ENCODE assay signal across 17 cellular contexts in the genomic region with DNA sequence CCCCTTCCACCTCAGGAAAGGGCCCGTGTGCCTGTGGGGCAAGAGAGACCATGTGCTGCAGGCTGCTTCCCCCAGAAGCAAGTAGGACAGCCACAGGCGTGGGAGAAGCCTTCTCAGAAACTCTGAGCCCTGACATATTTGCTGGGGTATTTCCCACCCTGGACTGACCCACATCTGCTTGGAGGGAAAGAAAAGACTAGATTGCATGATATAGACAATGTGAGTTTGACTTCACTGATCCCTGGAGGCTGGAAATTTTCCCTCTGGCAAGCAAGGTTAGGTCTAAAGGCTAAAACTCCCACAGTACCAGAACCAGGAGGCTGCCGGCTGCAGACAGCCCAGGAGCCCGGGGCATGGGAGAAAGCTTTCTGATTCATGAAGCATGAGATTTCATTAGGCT.
DNase-seq lines count a peak whose midpoint lies in the region; ATAC-seq and TF ChIP-seq lines count a peak whose summit lies in the region.
"Had no signal": no experiment of that assay in that cellular context is flagged by ENCODE, and none has a peak within 500 bp of the region (broad histone marks: within the 10 kb centered on the region; RNA-seq: fewer than 3 reads in every experiment).

No MANE protein-coding gene starts in this region.

- no peaks in the 10 kb centered on the region for H3K9me2 ChIP-seq in hepatocyte (replicated peaks; ENCODE audit: insufficient read depth)

- H3K4me2 ChIP-seq in hepatocyte = no peak overlapping the region
- H3K4me2 ChIP-seq: BLaER1, GM23338 had no signal

- no peak for TF ChIP-seq CTCF in GM13976 (IDR thresholded peaks at IDR 0.05; ENCODE audit: borderline replicate concordance, control extremely low read depth, extremely low read depth, insufficient read depth, missing control alignments)
- TF ChIP-seq CTCF in hepatocyte (IDR thresholded peaks at IDR 0.05; ENCODE audit: poor library complexity) = no peak
- TF ChIP-seq CTCF in osteocyte (IDR thresholded peaks at IDR 0.05) = no peak

- H3K4me1 ChIP-seq in hepatocyte (ENCODE audit: insufficient read depth) = peaks cover 23% of the 10 kb centered on the region
- H3K4me1 ChIP-seq: BLaER1 had no signal

- no peaks in the 10 kb centered on the region for H3K79me2 ChIP-seq in hepatocyte

- no peaks in the 10 kb centered on the region for H3K9me3 ChIP-seq in hepatocyte (ENCODE audit: low read depth)
- H3K9me3 ChIP-seq: BLaER1 had no signal

- no peaks in the 10 kb centered on the region for H3K27me3 Mint-ChIP-seq in osteocyte (ENCODE audit: unreplicated experiment)

- H2AFZ ChIP-seq in hepatocyte = no peak overlapping the region
- H2AFZ ChIP-seq: GM23338 had no signal

- H3K9me3 Mint-ChIP-seq in osteocyte (ENCODE audit: unreplicated experiment) = no peaks in the 10 kb centered on the region
- H3K9me3 Mint-ChIP-seq: CD8-positive, alpha-beta T cell; GM23338 had no signal

- TF ChIP-seq POLR2A in GM18505 (IDR thresholded peaks at IDR 0.05; ENCODE audit: borderline replicate concordance, extremely low read depth, insufficient read depth, insufficient read length) = no peak

- H3K4me3 Mint-ChIP-seq in osteocyte (ENCODE audit: unreplicated experiment) = no peak overlapping the region
- H3K4me3 Mint-ChIP-seq: CD8-positive, alpha-beta T cell; GM23338 had no signal

- no peaks in the 10 kb centered on the region for H3K36me3 Mint-ChIP-seq in osteocyte (ENCODE audit: unreplicated experiment)
- H3K36me3 Mint-ChIP-seq: CD8-positive, alpha-beta T cell had no signal

- peak overlapping the region; percentile 61 for H3K27ac ChIP-seq in hepatocyte
- H3K27ac ChIP-seq: BLaER1 had no signal

- H3K27me3 ChIP-seq in hepatocyte = no peaks in the 10 kb centered on the region
- H3K27me3 ChIP-seq: BLaER1 had no signal

- H4K20me1 ChIP-seq in hepatocyte (ENCODE audit: insufficient read depth, poor library complexity, severe bottlenecking) = no peaks in the 10 kb centered on the region
- H4K20me1 ChIP-seq: BLaER1 had no signal

- peaks cover 52% of the 10 kb centered on the region for H3K4me1 Mint-ChIP-seq in osteocyte (ENCODE audit: unreplicated experiment)

- no peak overlapping the region for H3K4me3 ChIP-seq in hepatocyte
- H3K4me3 ChIP-seq: BLaER1, GM12878, GM23338 had no signal

- in situ Hi-C loops in GM13976 (cut with MboI; ENCODE audit: low sequenced_read_pairs, unreplicated experiment) = no loop called here

- peak; percentile 17 for DNase-seq in GM13976 (ENCODE audit: low spot score)
- no peak for DNase-seq in hepatocyte (ENCODE audit: low spot score)
- DNase-seq in osteocyte (ENCODE audit: extremely low spot score, unreplicated experiment) = no peak
- DNase-seq in ureter (ENCODE audit: low spot score) = peak; percentile 33
- DNase-seq in inferior parietal cortex (ENCODE audit: extremely low spot score) = no peak
- DNase-seq in DMS79 treated with DMSO at 0.1 percent for 48 hours (lab: John Stamatoyannopoulos, UW) = no peak
- DNase-seq: 8988T, Calu3, DND-41, EL, HCEC 1CT, IMR-90 had no signal

- no peak for ATAC-seq in GM18505 (IDR thresholded peaks at IDR 0.05; ENCODE audit: unreplicated experiment)
- ATAC-seq: CD8-positive, alpha-beta T cell; GM12878; GM23338 had no signal

- 76% methylated on average over 4 of the region's 4 CpGs for WGBS in hepatocyte (ENCODE audit: low lambda C conversion rate, missing lambda C conversion rate)

- no peaks in the 10 kb centered on the region for H3K36me3 ChIP-seq in hepatocyte (replicated peaks; ENCODE audit: insufficient read depth, low read depth)
- H3K36me3 ChIP-seq: BLaER1 had no signal

- H3K27ac Mint-ChIP-seq in osteocyte (ENCODE audit: unreplicated experiment) = peak overlapping the region; percentile 66
- H3K27ac Mint-ChIP-seq: CD8-positive, alpha-beta T cell had no signal

Comparison
In these comparisons a context has a peak if more than half of its experiments do, and no peak if none do; other contexts are left out.
1. DNase-seq: peak in GM13976 (single experiment) and ureter (single experiment); none in hepatocyte (single experiment), osteocyte (single experiment), inferior parietal cortex (single experiment) and DMS79 treated with DMSO at 0.1 percent for 48 hours (single experiment).